Comparison of ENCODE assay signal across 8 cellular contexts in the genomic region with DNA sequence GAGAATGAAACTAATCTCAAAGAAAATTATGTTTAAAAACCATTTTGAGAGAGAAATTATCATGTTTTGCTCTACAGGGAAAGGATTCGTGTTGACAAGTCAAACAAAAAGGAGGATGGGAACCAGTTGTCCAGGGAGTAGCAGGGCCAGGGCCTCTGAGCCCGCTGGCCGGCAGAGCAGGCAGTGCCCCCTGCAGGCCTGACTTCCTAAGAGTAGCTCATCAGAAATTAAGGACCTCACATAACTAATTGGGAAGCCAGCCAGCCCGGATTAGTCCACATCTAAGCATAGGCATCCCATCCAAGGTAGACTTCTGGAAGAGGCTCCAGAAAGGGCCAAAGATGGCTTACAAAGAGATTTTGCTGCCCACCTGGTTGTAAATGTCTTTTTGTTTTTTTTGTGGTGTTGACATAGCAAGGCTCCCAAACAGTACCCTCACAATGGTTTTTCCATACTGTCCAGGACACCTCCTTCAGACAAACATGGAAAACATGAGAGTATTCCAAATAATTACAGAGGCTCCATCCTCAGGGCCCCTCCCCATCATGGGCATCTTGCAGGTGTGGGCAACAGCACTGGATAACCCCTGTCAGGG.
DNase-seq lines count a peak whose midpoint lies in the region; ATAC-seq and TF ChIP-seq lines count a peak whose summit lies in the region.

No MANE protein-coding gene starts in this region.

- CTCF ChIA-PET in activated CD8-positive, alpha-beta T cell treated with anti-CD3 and anti-CD28 coated beads, Interleukin-2, amount 10 ng/mL, durations not matched to agents 7 days and 5 days (lab: Charles Lee) = interaction anchor here (0.7 to 1.3 kb wide), 4 partner anchors 9 to 809 kb away, joined by 3 to 6 read pairs (median 4); no protein-coding TSS in a partner anchor

- ATAC-seq in activated CD8-positive, alpha-beta T cell treated with anti-CD3 and anti-CD28 coated beads, Interleukin-2, amount 10 ng/mL, durations not matched to agents 7 days and 5 days = peak; percentile 44
- no peak for ATAC-seq in HG02973 (IDR thresholded peaks at IDR 0.05; ENCODE audit: unreplicated experiment)

- TF ChIP-seq CTCF in 22Rv1 (IDR thresholded peaks at IDR 0.05) = peak; percentile 70
- TF ChIP-seq CTCF in GM12873 (IDR thresholded peaks at IDR 0.05; ENCODE audit: insufficient read depth, low read depth, low read length, missing control alignments) = peak; percentile 60
- TF ChIP-seq CTCF in fibroblast of mammary gland (conservative IDR thresholded peaks at IDR 0.05; ENCODE audit: control insufficient read depth, insufficient read depth, low read depth, low read length) = peak; percentile 63
- peak; percentile 63 for TF ChIP-seq CTCF in neural crest cell (conservative IDR thresholded peaks at IDR 0.05)

- POLR2A ChIA-PET in activated CD8-positive, alpha-beta T cell treated with anti-CD3 and anti-CD28 coated beads, Interleukin-2, amount 10 ng/mL, durations not matched to agents 7 days and 5 days (lab: Charles Lee) = no interaction called here

- H3K27ac ChIP-seq in 22Rv1 = no peak overlapping the region

- no peaks in the 10 kb centered on the region for H3K36me3 Mint-ChIP-seq in activated CD8-positive, alpha-beta T cell treated with anti-CD3 and anti-CD28 coated beads, Interleukin-2, amount 10 ng/mL, durations not matched to agents 7 days and 5 days (ENCODE audit: low read depth)
- H3K36me3 Mint-ChIP-seq in neural crest cell (ENCODE audit: low read depth) = no peaks in the 10 kb centered on the region

- no peak overlapping the region for H3K4me3 Mint-ChIP-seq in activated CD8-positive, alpha-beta T cell treated with anti-CD3 and anti-CD28 coated beads, Interleukin-2, amount 10 ng/mL, durations not matched to agents 7 days and 5 days
- no peak overlapping the region for H3K4me3 Mint-ChIP-seq in neural crest cell

- H3K4me3 ChIP-seq in fibroblast of mammary gland (ENCODE audit: control insufficient read depth, low read depth, low read length) = no peak overlapping the region

- H3K27ac Mint-ChIP-seq in activated CD8-positive, alpha-beta T cell treated with anti-CD3 and anti-CD28 coated beads, Interleukin-2, amount 10 ng/mL, durations not matched to agents 7 days and 5 days = no peak overlapping the region
- no peak overlapping the region for H3K27ac Mint-ChIP-seq in neural crest cell (ENCODE audit: unreplicated experiment)

- H3K4me1 Mint-ChIP-seq in activated CD8-positive, alpha-beta T cell treated with anti-CD3 and anti-CD28 coated beads, Interleukin-2, amount 10 ng/mL, durations not matched to agents 7 days and 5 days (ENCODE audit: low read depth) = no peaks in the 10 kb centered on the region
- no peaks in the 10 kb centered on the region for H3K4me1 Mint-ChIP-seq in neural crest cell

- peaks cover 8% of the 10 kb centered on the region for H3K27me3 Mint-ChIP-seq in activated CD8-positive, alpha-beta T cell treated with anti-CD3 and anti-CD28 coated beads, Interleukin-2, amount 10 ng/mL, durations not matched to agents 7 days and 5 days (ENCODE audit: low read depth)
- H3K27me3 Mint-ChIP-seq in neural crest cell (ENCODE audit: low read depth) = no peaks in the 10 kb centered on the region

- DNase-seq in NCI-H2196 (lab: John Stamatoyannopoulos, UW; ENCODE audit: unreplicated experiment) (peak; percentile 15), fibroblast of mammary gland (ENCODE audit: low read depth) (peak; percentile 65), neural crest cell (ENCODE audit: low read depth, low spot score) (peak; percentile 32), NCI-H345 treated with DMSO at 0.1 percent for 48 hours (lab: John Stamatoyannopoulos, UW; ENCODE audit: unreplicated experiment) (no peak)
- DNase-seq in activated CD8-positive, alpha-beta T cell treated with anti-CD3 and anti-CD28 coated beads, Interleukin-2, amount 10 ng/mL, durations not matched to agents 7 days and 5 days = peak; percentile 33

- no peaks in the 10 kb centered on the region for H3K9me3 Mint-ChIP-seq in activated CD8-positive, alpha-beta T cell treated with anti-CD3 and anti-CD28 coated beads, Interleukin-2, amount 10 ng/mL, durations not matched to agents 7 days and 5 days (ENCODE audit: insufficient read depth)
- H3K9me3 Mint-ChIP-seq in neural crest cell = no peaks in the 10 kb centered on the region
